9 cellular contexts compared by ENCODE assay signal in genomic region chr10:11245510-11245909, GRCh38.
A peak's percentile ranks its signal among the peaks of the same experiment; 100 is the strongest.
DNase-seq lines count a peak whose midpoint lies in the region; ATAC-seq and TF ChIP-seq lines count a peak whose summit lies in the region.
"Had no signal": no experiment of that assay in that cellular context is flagged by ENCODE, and none has a peak within 500 bp of the region (broad histone marks: within the 10 kb centered on the region; RNA-seq: fewer than 3 reads in every experiment).

No MANE protein-coding gene starts in this region.

- no peak overlapping the region for H3K27ac ChIP-seq in CD8-positive, alpha-beta T cell (ENCODE audit: low read depth, low read length)
- H3K27ac ChIP-seq in RWPE2 (ENCODE audit: poor library complexity, severe bottlenecking), result no peak overlapping the region

- H3K36me3 Mint-ChIP-seq in CD8-positive, alpha-beta T cell, result peaks cover 43% of the 10 kb centered on the region

- intact Hi-C loops in CD8-positive, alpha-beta T cell (cut with DNase I, micrococcal nuclease), result no loop called here

- TF ChIP-seq POLR2A in GM19099 (IDR thresholded peaks at IDR 0.05; ENCODE audit: extremely low read depth, insufficient read length, low read depth), result peak; percentile 39

- H3K4me3 ChIP-seq in CD8-positive, alpha-beta T cell (ENCODE audit: low read depth, low read length), result no peak overlapping the region
- no peak overlapping the region for H3K4me3 ChIP-seq in RWPE2 (ENCODE audit: severe bottlenecking)

- no peak overlapping the region for H3K27ac Mint-ChIP-seq in CD8-positive, alpha-beta T cell

- no peak overlapping the region for H3K4me3 Mint-ChIP-seq in CD8-positive, alpha-beta T cell

- peaks cover 63% of the 10 kb centered on the region for H3K4me1 Mint-ChIP-seq in CD8-positive, alpha-beta T cell (ENCODE audit: low read depth)

- peaks cover 19% of the 10 kb centered on the region for H3K36me3 ChIP-seq in CD8-positive, alpha-beta T cell (ENCODE audit: insufficient read depth, low read length)
- no peaks in the 10 kb centered on the region for H3K36me3 ChIP-seq in RWPE2 (ENCODE audit: low read depth)

- H3K4me1 ChIP-seq in CD8-positive, alpha-beta T cell (ENCODE audit: insufficient read depth, low read length), result peaks cover 72% of the 10 kb centered on the region
- no peaks in the 10 kb centered on the region for H3K4me1 ChIP-seq in RWPE2 (ENCODE audit: insufficient read depth, poor library complexity, severe bottlenecking)

- CTCF ChIA-PET in CD8-positive, alpha-beta T cell (lab: Charles Lee), result interaction anchor here (1.1 to 1.3 kb wide), 2 partner anchors 14 to 132 kb away, joined by 3 to 5 read pairs; no protein-coding TSS in a partner anchor

- no peaks in the 10 kb centered on the region for H3K9me3 Mint-ChIP-seq in CD8-positive, alpha-beta T cell

- no peaks in the 10 kb centered on the region for H3K9me3 ChIP-seq in CD8-positive, alpha-beta T cell (ENCODE audit: low read length)
- H3K9me3 ChIP-seq in RWPE2 (ENCODE audit: severe bottlenecking), result no peaks in the 10 kb centered on the region

- no peaks in the 10 kb centered on the region for H3K27me3 Mint-ChIP-seq in CD8-positive, alpha-beta T cell (ENCODE audit: low read depth)

- ATAC-seq in CD8-positive, alpha-beta T cell, result peak; percentile 54
- peak; percentile 46 for ATAC-seq in HG03039 (IDR thresholded peaks at IDR 0.05; ENCODE audit: unreplicated experiment)
- peak; percentile 29; the same call in 1 of the 3 replicates for ATAC-seq in RWPE2 (ENCODE audit: low read depth)

- POLR2A ChIA-PET in CD8-positive, alpha-beta T cell (lab: Charles Lee), result interaction anchor here (0.6 to 1.7 kb wide), 3 partner anchors 17 to 110 kb away, joined by 3 read pairs; no protein-coding TSS in a partner anchor

- no peaks in the 10 kb centered on the region for H3K27me3 ChIP-seq in CD8-positive, alpha-beta T cell (ENCODE audit: insufficient read depth, low read length)
- H3K27me3 ChIP-seq in RWPE2 (ENCODE audit: insufficient read depth, poor library complexity, severe bottlenecking), result no peaks in the 10 kb centered on the region

- DNase-seq in CD8-positive, alpha-beta T cell, result peak in 1 of 7 experiments; percentile 39
- DNase-seq in RWPE2 (ENCODE audit: low spot score), result no peak
- no peak for DNase-seq in EL
- no peak for DNase-seq in GM10266 (ENCODE audit: extremely low spot score)
- DNase-seq in NCI-H2081 (lab: John Stamatoyannopoulos, UW), result no peak
- DNase-seq in superior temporal gyrus (ENCODE audit: extremely low spot score), result no peak
- DNase-seq: mesenchymal stem cell had no signal

- TF ChIP-seq CTCF in CD8-positive, alpha-beta T cell (IDR thresholded peaks at IDR 0.05), result no peak
- TF ChIP-seq CTCF in RWPE2 (IDR thresholded peaks at IDR 0.05; ENCODE audit: poor library complexity, severe bottlenecking) (no peak), GM10266 (IDR thresholded peaks at IDR 0.05; ENCODE audit: control insufficient read depth, insufficient read depth, low read depth, missing control alignments) (no peak)
